Comparison of ENCODE assay signal across 1 cellular context in genomic region chr4:121817006-121817405, GRCh38.
TF ChIP-seq lines count a peak whose summit lies in the region.

No MANE protein-coding gene starts in this region.

TF ChIP-seq in GM12878, 131 proteins besides CTCF, POLR2A, EP300 and RAD21:
- TF ChIP-seq USF1 (IDR thresholded peaks at IDR 0.05; ENCODE audit: borderline replicate concordance, extremely low read length, insufficient read depth, low read depth, low read length) (no peak), NR2C1 (IDR thresholded peaks at IDR 0.05) (no peak), RBBP5 (conservative IDR thresholded peaks at IDR 0.05) (no peak), POLR2AphosphoS2 (IDR thresholded peaks at IDR 0.05; ENCODE audit: low read depth, low read length) (no peak), KLF5 (IDR thresholded peaks at IDR 0.05; ENCODE audit: partially characterized antibody) (no peak), E2F8 (IDR thresholded peaks at IDR 0.05; ENCODE audit: low read depth, partially characterized antibody) (no peak), NFIC (IDR thresholded peaks at IDR 0.05; ENCODE audit: low read depth, low read length) (no peak), NBN (IDR thresholded peaks at IDR 0.05) (no peak), IKZF2 (IDR thresholded peaks at IDR 0.05) (no peak), PAX8 (IDR thresholded peaks at IDR 0.05) (no peak), SMARCA5 (IDR thresholded peaks at IDR 0.05) (no peak), CHD1 (IDR thresholded peaks at IDR 0.05; ENCODE audit: low read depth, low read length) (no peak), MXI1 (IDR thresholded peaks at IDR 0.05; ENCODE audit: low read depth, low read length) (no peak), LARP7 (IDR thresholded peaks at IDR 0.05) (no peak), ZNF622 (IDR thresholded peaks at IDR 0.05) (no peak)
- TF ChIP-seq, protein P1, sequence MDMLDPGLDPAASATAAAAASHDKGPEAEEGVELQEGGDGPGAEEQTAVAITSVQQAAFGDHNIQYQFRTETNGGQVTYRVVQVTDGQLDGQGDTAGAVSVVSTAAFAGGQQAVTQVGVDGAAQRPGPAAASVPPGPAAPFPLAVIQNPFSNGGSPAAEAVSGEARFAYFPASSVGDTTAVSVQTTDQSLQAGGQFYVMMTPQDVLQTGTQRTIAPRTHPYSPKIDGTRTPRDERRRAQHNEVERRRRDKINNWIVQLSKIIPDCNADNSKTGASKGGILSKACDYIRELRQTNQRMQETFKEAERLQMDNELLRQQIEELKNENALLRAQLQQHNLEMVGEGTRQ (IDR thresholded peaks at IDR 0.05; ENCODE audit: borderline replicate concordance, low read depth, low read length) = no peak
- TF ChIP-seq, protein P2, sequence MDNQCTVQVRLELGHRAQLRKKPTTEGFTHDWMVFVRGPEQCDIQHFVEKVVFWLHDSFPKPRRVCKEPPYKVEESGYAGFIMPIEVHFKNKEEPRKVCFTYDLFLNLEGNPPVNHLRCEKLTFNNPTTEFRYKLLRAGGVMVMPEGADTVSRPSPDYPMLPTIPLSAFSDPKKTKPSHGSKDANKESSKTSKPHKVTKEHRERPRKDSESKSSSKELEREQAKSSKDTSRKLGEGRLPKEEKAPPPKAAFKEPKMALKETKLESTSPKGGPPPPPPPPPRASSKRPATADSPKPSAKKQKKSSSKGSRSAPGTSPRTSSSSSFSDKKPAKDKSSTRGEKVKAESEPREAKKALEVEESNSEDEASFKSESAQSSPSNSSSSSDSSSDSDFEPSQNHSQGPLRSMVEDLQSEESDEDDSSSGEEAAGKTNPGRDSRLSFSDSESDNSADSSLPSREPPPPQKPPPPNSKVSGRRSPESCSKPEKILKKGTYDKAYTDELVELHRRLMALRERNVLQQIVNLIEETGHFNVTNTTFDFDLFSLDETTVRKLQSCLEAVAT (IDR thresholded peaks at IDR 0.05) = no peak
